In the genomic region with DNA sequence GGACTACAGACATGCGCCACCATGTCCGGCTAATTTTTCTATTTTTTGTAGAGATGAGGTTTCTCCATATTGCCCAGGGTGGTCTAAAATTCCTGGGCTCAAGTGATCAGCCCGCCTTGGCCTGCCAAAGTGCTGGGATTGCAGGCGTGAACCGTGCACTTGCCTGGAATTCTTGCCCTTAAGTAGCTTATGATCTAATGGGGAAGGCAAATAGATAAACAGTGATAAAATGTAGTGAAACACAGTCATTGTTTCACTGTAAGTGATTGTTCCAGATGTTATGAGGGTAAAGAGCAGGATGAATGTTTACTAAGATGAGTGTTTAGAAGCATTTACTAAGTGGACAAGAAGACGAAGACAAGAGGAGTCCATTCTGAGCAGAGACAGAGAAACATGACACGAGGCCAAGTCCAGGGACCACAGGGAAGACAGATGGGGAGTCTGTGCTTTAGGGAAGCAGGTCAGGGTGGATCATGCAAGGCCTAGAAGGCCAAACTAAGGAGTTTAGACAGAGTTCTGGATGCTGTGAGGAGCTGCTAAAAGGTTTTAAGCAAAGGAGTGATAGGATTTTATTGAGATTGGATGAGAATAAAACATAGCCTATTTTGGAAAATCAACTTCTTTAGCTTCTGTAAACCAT, we compare ENCODE assay signal across 1 cellular context.
TF ChIP-seq lines count a peak whose summit lies in the region.

No MANE protein-coding gene starts in this region.

TF ChIP-seq in SK-N-SH, 30 proteins besides CTCF, POLR2A, EP300 and RAD21 (continued from another document):
- TF ChIP-seq, protein P1, sequence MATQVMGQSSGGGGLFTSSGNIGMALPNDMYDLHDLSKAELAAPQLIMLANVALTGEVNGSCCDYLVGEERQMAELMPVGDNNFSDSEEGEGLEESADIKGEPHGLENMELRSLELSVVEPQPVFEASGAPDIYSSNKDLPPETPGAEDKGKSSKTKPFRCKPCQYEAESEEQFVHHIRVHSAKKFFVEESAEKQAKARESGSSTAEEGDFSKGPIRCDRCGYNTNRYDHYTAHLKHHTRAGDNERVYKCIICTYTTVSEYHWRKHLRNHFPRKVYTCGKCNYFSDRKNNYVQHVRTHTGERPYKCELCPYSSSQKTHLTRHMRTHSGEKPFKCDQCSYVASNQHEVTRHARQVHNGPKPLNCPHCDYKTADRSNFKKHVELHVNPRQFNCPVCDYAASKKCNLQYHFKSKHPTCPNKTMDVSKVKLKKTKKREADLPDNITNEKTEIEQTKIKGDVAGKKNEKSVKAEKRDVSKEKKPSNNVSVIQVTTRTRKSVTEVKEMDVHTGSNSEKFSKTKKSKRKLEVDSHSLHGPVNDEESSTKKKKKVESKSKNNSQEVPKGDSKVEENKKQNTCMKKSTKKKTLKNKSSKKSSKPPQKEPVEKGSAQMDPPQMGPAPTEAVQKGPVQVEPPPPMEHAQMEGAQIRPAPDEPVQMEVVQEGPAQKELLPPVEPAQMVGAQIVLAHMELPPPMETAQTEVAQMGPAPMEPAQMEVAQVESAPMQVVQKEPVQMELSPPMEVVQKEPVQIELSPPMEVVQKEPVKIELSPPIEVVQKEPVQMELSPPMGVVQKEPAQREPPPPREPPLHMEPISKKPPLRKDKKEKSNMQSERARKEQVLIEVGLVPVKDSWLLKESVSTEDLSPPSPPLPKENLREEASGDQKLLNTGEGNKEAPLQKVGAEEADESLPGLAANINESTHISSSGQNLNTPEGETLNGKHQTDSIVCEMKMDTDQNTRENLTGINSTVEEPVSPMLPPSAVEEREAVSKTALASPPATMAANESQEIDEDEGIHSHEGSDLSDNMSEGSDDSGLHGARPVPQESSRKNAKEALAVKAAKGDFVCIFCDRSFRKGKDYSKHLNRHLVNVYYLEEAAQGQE (IDR thresholded peaks at IDR 0.05; ENCODE audit: low read depth, low read length), result no peak
- TF ChIP-seq, protein P2, sequence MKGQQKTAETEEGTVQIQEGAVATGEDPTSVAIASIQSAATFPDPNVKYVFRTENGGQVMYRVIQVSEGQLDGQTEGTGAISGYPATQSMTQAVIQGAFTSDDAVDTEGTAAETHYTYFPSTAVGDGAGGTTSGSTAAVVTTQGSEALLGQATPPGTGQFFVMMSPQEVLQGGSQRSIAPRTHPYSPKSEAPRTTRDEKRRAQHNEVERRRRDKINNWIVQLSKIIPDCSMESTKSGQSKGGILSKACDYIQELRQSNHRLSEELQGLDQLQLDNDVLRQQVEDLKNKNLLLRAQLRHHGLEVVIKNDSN (IDR thresholded peaks at IDR 0.05; ENCODE audit: borderline replicate concordance, low read depth), result no peak
- TF ChIP-seq FOXJ3 (CRISPR knock-in tag; IDR thresholded peaks at IDR 0.05), result no peak
- no peak for TF ChIP-seq CHD2 (IDR thresholded peaks at IDR 0.05; ENCODE audit: low read length, partially characterized antibody)
- TF ChIP-seq JUND (IDR thresholded peaks at IDR 0.05), result no peak
- TF ChIP-seq FOXM1 (IDR thresholded peaks at IDR 0.05; ENCODE audit: low read depth), result no peak
- TF ChIP-seq SMC3 (IDR thresholded peaks at IDR 0.05; ENCODE audit: low read depth, low read length), result no peak
TF ChIP-seq in SK-N-SH: peak in this region for 0.
